In genomic region chr14:50318031-50318626, GRCh38 we compare ENCODE assay signal across 8 cellular contexts. TPM values are rescaled to one million over a fixed set of nuclear protein-coding genes. Genes with fewer than 3 reads are reported as not detected.
DNase-seq lines count a peak whose midpoint lies in the region; ATAC-seq and TF ChIP-seq lines count a peak whose summit lies in the region.

No MANE protein-coding gene starts in this region.

- H3K4me1 ChIP-seq in heart left ventricle: peaks cover 0 to 32% (median 12%) of the 10 kb centered on the region in 12 donors
- H3K4me1 ChIP-seq in right cardiac atrium (ENCODE audit: control insufficient read depth, insufficient read depth, low read length): no peaks in the 10 kb centered on the region
- H3K4me1 ChIP-seq in thyroid gland: peaks cover 9 to 13% of the 10 kb centered on the region in 2 donors

- TF ChIP-seq POLR2A in heart left ventricle (IDR thresholded peaks at IDR 0.05): no peak
- no peak for TF ChIP-seq POLR2A in thyroid gland (IDR thresholded peaks at IDR 0.05)

- H3K27ac ChIP-seq in heart left ventricle (no peak overlapping the region), right cardiac atrium (ENCODE audit: low read length) (no peak overlapping the region), thyroid gland (no peak overlapping the region)

- intact Hi-C loops in heart left ventricle (cut with DNase I): no loop called here
- intact Hi-C loops in right cardiac atrium (cut with DNase I): loop anchor here in 2 of 4 donors (2.0 to 5.0 kb wide), 2 partner anchors 214 to 215 kb away; partner anchors contain the start of gene MAP4K5 (in 2 of the 2)
- intact Hi-C loops in thyroid gland (cut with DNase I): no loop called here

- no peak overlapping the region for H3K4me3 ChIP-seq in heart left ventricle
- H3K4me3 ChIP-seq in right cardiac atrium (ENCODE audit: low read length): no peak overlapping the region
- no peak overlapping the region for H3K4me3 ChIP-seq in thyroid gland (replicated peaks in 1 of 3)

- CTCF ChIA-PET in T-cell (lab: Charles Lee): interaction anchor here (0.6 to 1.0 kb wide), 15 partner anchors 8 to 542 kb away, joined by 3 to 5 read pairs (median 3); no protein-coding TSS in a partner anchor

- DNase-seq in heart left ventricle (no peak), right cardiac atrium (no peak), RPMI7951 (ENCODE audit: low read depth) (peak; percentile 37), fibroblast of the conjunctiva (ENCODE audit: low read depth) (peak; percentile 47), thyroid gland (no peak), T-cell (no peak)

- peaks cover 6% of the 10 kb centered on the region for H3K36me3 Mint-ChIP-seq in T-cell

- H3K9me3 ChIP-seq in heart left ventricle: no peaks in the 10 kb centered on the region
- no peaks in the 10 kb centered on the region for H3K9me3 ChIP-seq in right cardiac atrium (ENCODE audit: control insufficient read depth, low read length)
- no peaks in the 10 kb centered on the region for H3K9me3 ChIP-seq in thyroid gland

- H3K27me3 Mint-ChIP-seq in T-cell: no peaks in the 10 kb centered on the region

- H3K36me3 ChIP-seq in heart left ventricle (peaks cover 0 to 6% (median 0%) of the 10 kb centered on the region in 9 donors), thyroid gland (no peaks in the 10 kb centered on the region)

- no peak overlapping the region for H3K4me3 Mint-ChIP-seq in T-cell

- H3K27me3 ChIP-seq in heart left ventricle: no peaks in the 10 kb centered on the region
- H3K27me3 ChIP-seq in right cardiac atrium (ENCODE audit: control insufficient read depth, insufficient read depth): no peaks in the 10 kb centered on the region
- H3K27me3 ChIP-seq in thyroid gland: no peaks in the 10 kb centered on the region

- 40 to 55% (median 46%) methylated on average over 4 of the region's 4 CpGs for WGBS in heart left ventricle, 4 donors
- 41% methylated on average over 4 of the region's 4 CpGs for WGBS in right cardiac atrium
- WGBS in thyroid gland, 2 donors: 45 to 55% methylated on average over 4 of the region's 4 CpGs

- ATAC-seq in heart left ventricle (no peak), right cardiac atrium (no peak), GM21515 (IDR thresholded peaks at IDR 0.05; ENCODE audit: unreplicated experiment) (no peak), T-cell (replicated peaks in 1 of 4) (no peak), HG03097 (IDR thresholded peaks at IDR 0.05; ENCODE audit: low FRiP score, unreplicated experiment) (no peak)

- POLR2A ChIA-PET in T-cell (lab: Charles Lee): interaction anchor here (0.6 kb wide), 2 partner anchors 16 to 1550 kb away, joined by 3 to 4 read pairs; no protein-coding TSS in a partner anchor

- no peaks in the 10 kb centered on the region for H3K9me3 Mint-ChIP-seq in T-cell

- H3K27ac Mint-ChIP-seq in T-cell: no peak overlapping the region

- H3K4me1 Mint-ChIP-seq in T-cell: peaks cover 29 to 44% (median 44%) of the 10 kb centered on the region in 3 donors

- peak; percentile 39 to 77 (median 64) for TF ChIP-seq CTCF in heart left ventricle (IDR thresholded peaks at IDR 0.05)
- peak; percentile 33 to 71 (median 54) for TF ChIP-seq CTCF in thyroid gland (IDR thresholded peaks at IDR 0.05)

RNA-seq across cellular contexts. Expression of gene DMAC2L, which starts 6.0 kb away (rescaled TPM):
- total RNA-seq in heart left ventricle: 10 to 100 TPM; 12.6 to 29.9 (median 23.7) TPM
- polyA plus RNA-seq in heart left ventricle: 10 to 100 TPM; 16.0 to 19.8 TPM
- total RNA-seq in right cardiac atrium: 10 to 100 TPM; 14.8 to 23.6 (median 19.3) TPM
- 19.9 TPM for polyA plus RNA-seq in right cardiac atrium
- total RNA-seq in RPMI7951 (2014; rRNA removed; shearing (Covaris generic)): 8.8 and 9.0 TPM in 2 replicates
- total RNA-seq in thyroid gland: 10 to 100 TPM; 15.2 to 44.2 (median 32.8) TPM
- total RNA-seq in T-cell: 10 to 100 TPM; 14.9 to 20.5 (median 19.0) TPM

RNA-seq across cellular contexts. Expression of gene L2HGDH, which starts 6.1 kb away (rescaled TPM):
- total RNA-seq in heart left ventricle (10 to 100 TPM in 3 of 9 donors, 1 to 10 TPM in 6; 6.5 to 12.2 (median 9.1) TPM), right cardiac atrium (1 to 10 TPM; 5.2 to 9.4 (median 7.7) TPM), thyroid gland (10 to 100 TPM in 2 of 4 donors, 1 to 10 TPM in 2; 8.7 to 10.9 (median 9.7) TPM), T-cell (1 to 10 TPM; 3.9 to 6.3 (median 4.4) TPM)
- polyA plus RNA-seq in heart left ventricle (10 to 100 TPM in 1 of 2 donors, 1 to 10 TPM in 1; 2.5 to 10.6 TPM), right cardiac atrium (4.4 TPM)
- 4.3 and 5.5 TPM in 2 replicates for total RNA-seq in RPMI7951 (2014; rRNA removed; shearing (Covaris generic))

Comparison
In these comparisons a context has a peak if more than half of its experiments do, and no peak if none do; other contexts are left out.
1. DNase-seq: peak in RPMI7951 (single experiment) and fibroblast of the conjunctiva (single experiment); none in heart left ventricle (0 of 5), right cardiac atrium (0 of 3), thyroid gland (0 of 2) and T-cell (0 of 34).